In the genomic region with DNA sequence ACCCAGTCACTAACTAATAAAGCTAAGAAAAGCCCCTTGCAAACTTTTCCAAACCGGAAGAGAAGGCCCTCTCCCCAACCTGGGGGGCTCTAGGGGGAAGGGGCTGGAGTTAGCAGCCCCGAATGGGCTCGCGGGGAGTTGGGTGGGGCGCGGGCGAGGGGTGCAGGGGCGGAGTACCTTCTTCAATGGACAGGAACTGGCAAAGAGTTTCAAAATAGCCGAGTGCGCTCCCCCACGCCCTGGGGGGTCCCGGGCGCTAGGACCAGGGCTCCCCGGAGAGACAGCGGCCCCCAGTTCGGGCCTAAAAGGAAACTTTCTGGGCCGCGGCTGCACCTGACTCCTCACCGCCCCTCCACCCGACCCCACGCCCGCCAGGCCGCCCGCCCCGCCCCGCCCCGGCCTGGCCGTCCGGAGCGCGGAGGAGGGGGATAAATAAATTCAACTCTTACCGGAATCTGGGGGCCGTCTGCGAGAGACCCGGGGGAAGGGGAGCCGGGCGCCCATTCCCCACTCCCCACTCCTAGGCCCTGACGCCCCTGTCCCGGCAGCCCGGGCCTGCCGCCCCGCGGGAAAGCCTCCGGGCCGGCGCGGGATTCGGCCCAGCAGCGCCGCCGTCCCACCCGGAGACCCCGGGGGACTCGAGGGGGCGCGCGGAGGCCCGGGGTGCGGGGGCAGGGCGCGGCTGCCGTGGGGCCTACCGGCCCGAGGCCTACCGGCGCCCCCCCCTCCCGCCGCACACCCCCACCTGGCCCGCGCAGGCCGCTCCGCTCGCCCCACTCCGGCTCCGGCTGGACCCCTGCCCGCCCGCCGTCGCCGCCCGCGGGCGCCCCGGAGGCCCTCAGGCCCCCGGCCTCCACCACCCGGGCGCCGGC, we compare ENCODE assay signal across 7 cellular contexts. TPM values are rescaled to one million over a fixed set of nuclear protein-coding genes. Genes with fewer than 3 reads are reported as not detected.
DNase-seq lines count a peak whose midpoint lies in the region; ATAC-seq and TF ChIP-seq lines count a peak whose summit lies in the region.

No MANE protein-coding gene starts in this region.

- H3K4me1 ChIP-seq in esophagus muscularis mucosa (peaks cover 9 to 43% (median 37%) of the 10 kb centered on the region in 4 donors), suprapubic skin (peaks cover 24% of the 10 kb centered on the region)
- H3K4me1 ChIP-seq in naive thymus-derived CD4-positive, alpha-beta T cell (ENCODE audit: control insufficient read depth in 2 of 2, insufficient read depth in 2 of 2, low read length in 2 of 2) = peaks cover 0 to 9% of the 10 kb centered on the region in 2 donors

- H3K27ac Mint-ChIP-seq in naive thymus-derived CD4-positive, alpha-beta T cell = peak overlapping the region; percentile 95 to 100 (median 98)

- TF ChIP-seq CTCF in HFF-Myc (IDR thresholded peaks at IDR 0.05; ENCODE audit: low read depth, low read length, missing control alignments) = no peak
- no peak for TF ChIP-seq CTCF in esophagus muscularis mucosa (IDR thresholded peaks at IDR 0.05)
- TF ChIP-seq CTCF in suprapubic skin (IDR thresholded peaks at IDR 0.05) = no peak

- no peak for DNase-seq in HFF-Myc (ENCODE audit: extremely low read depth, low read depth)
- DNase-seq in NCI-H226 = peak; percentile 1
- DNase-seq in activated T-cell treated with anti-CD3 and anti-CD28 coated beads, Interleukin-2, amount 50 U/mL, for 4 hours = peak; percentile 22
- no peak for DNase-seq in esophagus muscularis mucosa (ENCODE audit: extremely low spot score)
- DNase-seq in naive thymus-derived CD4-positive, alpha-beta T cell = peak in 8 of 9 donors; percentile 42 to 80 (median 66)
- peak; percentile 73 to 80 for DNase-seq in suprapubic skin (ENCODE audit: low spot score in 2 of 2)

- no peaks in the 10 kb centered on the region for H3K27me3 Mint-ChIP-seq in activated T-cell treated with anti-CD3 and anti-CD28 coated beads, Interleukin-2, amount 50 U/mL, for 4 hours (ENCODE audit: low read depth)
- H3K27me3 Mint-ChIP-seq in naive thymus-derived CD4-positive, alpha-beta T cell = no peaks in the 10 kb centered on the region

- TF ChIP-seq POLR2A in esophagus muscularis mucosa (IDR thresholded peaks at IDR 0.05; ENCODE audit: low read depth) = no peak
- TF ChIP-seq POLR2A in suprapubic skin (IDR thresholded peaks at IDR 0.05) = no peak

- peak; percentile 40 for ATAC-seq in GM18511 (IDR thresholded peaks at IDR 0.05; ENCODE audit: unreplicated experiment)
- peak; percentile 44 to 49 for ATAC-seq in activated T-cell treated with anti-CD3 and anti-CD28 coated beads, Interleukin-2, amount 50 U/mL, for 4 hours
- ATAC-seq in naive thymus-derived CD4-positive, alpha-beta T cell = peak; percentile 48

- POLR2A ChIA-PET in naive thymus-derived CD4-positive, alpha-beta T cell (lab: Charles Lee) = interaction anchor here (0.7 to 2.3 kb wide), 13 partner anchors 11 to 1540 kb away, joined by 3 to 16 read pairs (median 4); partner anchors contain the start of genes EEF1B2, KLF7, METTL21A and NDUFS1

- H3K36me3 ChIP-seq in esophagus muscularis mucosa (peaks cover 0 to 4% (median 2%) of the 10 kb centered on the region in 4 donors), suprapubic skin (no peaks in the 10 kb centered on the region)
- no peaks in the 10 kb centered on the region for H3K36me3 ChIP-seq in naive thymus-derived CD4-positive, alpha-beta T cell (ENCODE audit: control insufficient read depth in 2 of 3, insufficient read depth in 3 of 3, low read length in 3 of 3)

- no peak for TF ChIP-seq EP300 in esophagus muscularis mucosa (IDR thresholded peaks at IDR 0.05)
- TF ChIP-seq EP300 in suprapubic skin (IDR thresholded peaks at IDR 0.05) = no peak

- peaks cover 42% of the 10 kb centered on the region for H3K4me1 Mint-ChIP-seq in activated T-cell treated with anti-CD3 and anti-CD28 coated beads, Interleukin-2, amount 50 U/mL, for 4 hours (ENCODE audit: low read depth)
- H3K4me1 Mint-ChIP-seq in naive thymus-derived CD4-positive, alpha-beta T cell = peaks cover 26 to 63% (median 50%) of the 10 kb centered on the region in 7 donors

- intact Hi-C loops in esophagus muscularis mucosa (cut with DNase I) = no loop called here
- intact Hi-C loops in naive thymus-derived CD4-positive, alpha-beta T cell (cut with micrococcal nuclease) = loop anchor here (1.0 to 10.0 kb wide), 12 partner anchors 18 to 1540 kb away; partner anchors contain the start of genes FASTKD2 (in 2 of the 2), KLF7 (in 2 of the 2), MDH1B (in 2 of the 2) and CREB1 (in 1 of the 2)

- no peaks in the 10 kb centered on the region for H3K9me3 Mint-ChIP-seq in activated T-cell treated with anti-CD3 and anti-CD28 coated beads, Interleukin-2, amount 50 U/mL, for 4 hours
- H3K9me3 Mint-ChIP-seq in naive thymus-derived CD4-positive, alpha-beta T cell = peaks cover 0 to 3% (median 0%) of the 10 kb centered on the region in 11 donors

- H3K27ac ChIP-seq in esophagus muscularis mucosa (replicated peaks in 1 of 4) (peak overlapping the region; percentile 96 to 99 (median 98)), suprapubic skin (peak overlapping the region; percentile 100)
- peak overlapping the region; percentile 97 for H3K27ac ChIP-seq in naive thymus-derived CD4-positive, alpha-beta T cell (ENCODE audit: low read depth, low read length)

- H3K36me3 Mint-ChIP-seq in activated T-cell treated with anti-CD3 and anti-CD28 coated beads, Interleukin-2, amount 50 U/mL, for 4 hours (ENCODE audit: insufficient read depth) = peaks cover under 1% of the 10 kb centered on the region
- peaks cover 0 to 9% (median 4%) of the 10 kb centered on the region in 5 donors for H3K36me3 Mint-ChIP-seq in naive thymus-derived CD4-positive, alpha-beta T cell

- WGBS in esophagus muscularis mucosa = 3% methylated on average over 29 of the region's 88 CpGs
- 2% methylated on average over 35 of the region's 88 CpGs for WGBS in suprapubic skin

- peak overlapping the region; percentile 99 for H3K4me3 Mint-ChIP-seq in activated T-cell treated with anti-CD3 and anti-CD28 coated beads, Interleukin-2, amount 50 U/mL, for 4 hours
- peak overlapping the region; percentile 95 to 99 (median 98) for H3K4me3 Mint-ChIP-seq in naive thymus-derived CD4-positive, alpha-beta T cell

- peak overlapping the region; percentile 65 for H3K4me3 ChIP-seq in HFF-Myc (replicated peaks; ENCODE audit: low read depth, low read length)
- H3K4me3 ChIP-seq in esophagus muscularis mucosa = peak overlapping the region; percentile 77 to 94 (median 86)
- H3K4me3 ChIP-seq in naive thymus-derived CD4-positive, alpha-beta T cell (ENCODE audit: low read length) = peak overlapping the region; percentile 97
- peak overlapping the region; percentile 94 for H3K4me3 ChIP-seq in suprapubic skin

- H3K9me3 ChIP-seq in esophagus muscularis mucosa (no peaks in the 10 kb centered on the region), suprapubic skin (no peaks in the 10 kb centered on the region)
- H3K9me3 ChIP-seq in naive thymus-derived CD4-positive, alpha-beta T cell (ENCODE audit: control insufficient read depth in 2 of 3, low read length in 3 of 3) = no peaks in the 10 kb centered on the region

- H3K27me3 ChIP-seq in esophagus muscularis mucosa (no peaks in the 10 kb centered on the region), suprapubic skin (no peaks in the 10 kb centered on the region)
- no peaks in the 10 kb centered on the region for H3K27me3 ChIP-seq in naive thymus-derived CD4-positive, alpha-beta T cell (ENCODE audit: control insufficient read depth in 2 of 2, insufficient read depth in 2 of 2, low read length in 2 of 2)

- CTCF ChIA-PET in naive thymus-derived CD4-positive, alpha-beta T cell (lab: Charles Lee) = interaction anchor here (1.0 kb wide), 2 partner anchors 54 to 76 kb away, joined by 3 read pairs; no protein-coding TSS in a partner anchor

RNA-seq across cellular contexts. Expression of gene INO80D, which starts 0.9 kb away (rescaled TPM):
- total RNA-seq in activated T-cell treated with anti-CD3 and anti-CD28 coated beads, Interleukin-2, amount 50 U/mL, for 4 hours = 10 to 100 TPM; 20.6 to 22.3 (median 21.4) TPM
- 10 to 100 TPM; 11.1 to 19.9 (median 16.2) TPM for total RNA-seq in esophagus muscularis mucosa
- total RNA-seq in naive thymus-derived CD4-positive, alpha-beta T cell = 10 to 100 TPM; 30.7 to 50.9 (median 43.4) TPM
- polyA plus RNA-seq in naive thymus-derived CD4-positive, alpha-beta T cell = 10 to 100 TPM; 13.4 to 16.7 TPM
- 10 to 100 TPM; 24.2 to 51.4 (median 32.5) TPM for total RNA-seq in suprapubic skin

Comparison
In these comparisons a context has a peak if more than half of its experiments do, and no peak if none do; other contexts are left out.
1. DNase-seq: peak in NCI-H226 (single experiment), activated T-cell treated with anti-CD3 and anti-CD28 coated beads, Interleukin-2, amount 50 U/mL, for 4 hours (single experiment), naive thymus-derived CD4-positive, alpha-beta T cell (8 of 9) and suprapubic skin (2 of 2); none in HFF-Myc (single experiment) and esophagus muscularis mucosa (single experiment).
2. Peak in every context shown above with its lines, with median percentiles within 50 percentile points of each other: ATAC-seq, H3K4me3 ChIP-seq and H3K27ac ChIP-seq.